19 cellular contexts compared by ENCODE assay signal in genomic region chr12:12941450-12942350, GRCh38. TPM values are rescaled to one million over a fixed set of nuclear protein-coding genes. Genes with fewer than 3 reads are reported as not detected.
"Had no signal": no experiment of that assay in that cellular context is flagged by ENCODE, and none has a peak within 500 bp of the region (broad histone marks: within the 10 kb centered on the region; RNA-seq: fewer than 3 reads in every experiment).

No MANE protein-coding gene starts in this region.

- DNase-seq: activated CD4-positive, alpha-beta T cell treated with anti-CD3 and anti-CD28 coated beads, Interleukin-2, amount 50 U/mL, for 1 hour; activated gamma-delta T cell; activated naive CD8-positive, alpha-beta T cell treated with anti-CD3 and anti-CD28 coated beads for 36 hours; activated T-cell treated with anti-CD3 and anti-CD28 coated beads, Interleukin-2, amount 50 U/mL, for 4 hours; anterior cingulate cortex; endodermal cell; heart right ventricle; left ventricle myocardium superior; mesenchymal stem cell; occipital lobe; stimulated activated CD4-positive, alpha-beta T cell treated with anti-CD3 and anti-CD28 coated beads, Interleukin-4, amount 100 ng/mL, for 1 hour; stimulated activated naive CD8-positive, alpha-beta T cell treated with anti-CD3 and anti-CD28 coated beads, Interleukin-15, amount 100 ng/mL, for 72 hours; T-helper 17 cell; uterus had no signal

- H3K4me1 Mint-ChIP-seq: activated naive CD8-positive, alpha-beta T cell treated with anti-CD3 and anti-CD28 coated beads for 36 hours; endodermal cell; stimulated activated naive CD8-positive, alpha-beta T cell treated with anti-CD3 and anti-CD28 coated beads, Interleukin-15, amount 100 ng/mL, for 72 hours; T-helper 17 cell had no signal

- H3K27ac ChIP-seq: heart right ventricle, thoracic aorta, uterus had no signal

- H3K27me3 Mint-ChIP-seq: stimulated activated naive CD8-positive, alpha-beta T cell treated with anti-CD3 and anti-CD28 coated beads, Interleukin-15, amount 100 ng/mL, for 72 hours; T-helper 17 cell had no signal

- H3K4me1 ChIP-seq: heart right ventricle, uterus had no signal

- H3K36me3 Mint-ChIP-seq: activated naive CD8-positive, alpha-beta T cell treated with anti-CD3 and anti-CD28 coated beads for 36 hours; natural killer cell treated with Interleukin-12 subunit alpha and Interleukin-12 subunit beta and Interleukin-15 and Interleukin-18, amount 100 ng/mL, for 72 hours had no signal

- H3K4me3 Mint-ChIP-seq: activated naive CD8-positive, alpha-beta T cell treated with anti-CD3 and anti-CD28 coated beads for 36 hours; activated T-cell treated with anti-CD3 and anti-CD28 coated beads, Interleukin-2, amount 50 U/mL, for 4 hours; endodermal cell; natural killer cell treated with Interleukin-12 subunit alpha and Interleukin-12 subunit beta and Interleukin-15 and Interleukin-18, amount 100 ng/mL, for 72 hours; stimulated activated naive CD8-positive, alpha-beta T cell treated with anti-CD3 and anti-CD28 coated beads, Interleukin-15, amount 100 ng/mL, for 72 hours; T-helper 17 cell had no signal

- H3K9me3 Mint-ChIP-seq: activated naive CD8-positive, alpha-beta T cell treated with anti-CD3 and anti-CD28 coated beads for 36 hours; activated T-cell treated with anti-CD3 and anti-CD28 coated beads, Interleukin-2, amount 50 U/mL, for 4 hours; endodermal cell; natural killer cell treated with Interleukin-12 subunit alpha and Interleukin-12 subunit beta and Interleukin-15 and Interleukin-18, amount 100 ng/mL, for 72 hours; stimulated activated naive CD8-positive, alpha-beta T cell treated with anti-CD3 and anti-CD28 coated beads, Interleukin-15, amount 100 ng/mL, for 72 hours had no signal

- H3K9me3 ChIP-seq: heart right ventricle, thoracic aorta, uterus had no signal

- H3K4me3 ChIP-seq: heart right ventricle, thoracic aorta, uterus had no signal

- ATAC-seq: activated T-cell treated with anti-CD3 and anti-CD28 coated beads, Interleukin-2, amount 50 U/mL, for 4 hours; heart right ventricle; left ventricle myocardium superior; natural killer cell treated with Interleukin-12 subunit alpha and Interleukin-12 subunit beta and Interleukin-15 and Interleukin-18, amount 100 ng/mL, for 72 hours; stimulated activated naive CD8-positive, alpha-beta T cell treated with anti-CD3 and anti-CD28 coated beads, Interleukin-15, amount 100 ng/mL, for 72 hours; T-helper 17 cell had no signal

- H3K27ac Mint-ChIP-seq: activated naive CD8-positive, alpha-beta T cell treated with anti-CD3 and anti-CD28 coated beads for 36 hours; endodermal cell; natural killer cell treated with Interleukin-12 subunit alpha and Interleukin-12 subunit beta and Interleukin-15 and Interleukin-18, amount 100 ng/mL, for 72 hours; stimulated activated naive CD8-positive, alpha-beta T cell treated with anti-CD3 and anti-CD28 coated beads, Interleukin-15, amount 100 ng/mL, for 72 hours; T-helper 17 cell had no signal

- H3K27me3 ChIP-seq: heart right ventricle, uterus had no signal

- H3K36me3 ChIP-seq: heart right ventricle, thoracic aorta, uterus had no signal

RNA-seq across cellular contexts. Expression of gene GPRC5D, which starts 10.3 kb away (rescaled TPM):
- total RNA-seq: activated naive CD8-positive, alpha-beta T cell treated with anti-CD3 and anti-CD28 coated beads for 36 hours; activated T-cell treated with anti-CD3 and anti-CD28 coated beads, Interleukin-2, amount 50 U/mL, for 4 hours; cerebellum; dermis microvascular lymphatic vessel endothelial cell; endodermal cell; heart right ventricle; left ventricle myocardium superior; natural killer cell treated with Interleukin-12 subunit alpha and Interleukin-12 subunit beta and Interleukin-15 and Interleukin-18, amount 100 ng/mL, for 72 hours; occipital lobe; pulmonary artery endothelial cell; T-helper 17 cell; thoracic aorta; uterus had no signal

RNA-seq across cellular contexts. Expression of gene GPRC5A, which starts 50.3 kb away (rescaled TPM):
- total RNA-seq: natural killer cell treated with Interleukin-12 subunit alpha and Interleukin-12 subunit beta and Interleukin-15 and Interleukin-18, amount 100 ng/mL, for 72 hours had no signal
